8 cellular contexts compared by ENCODE assay signal in the genomic region with DNA sequence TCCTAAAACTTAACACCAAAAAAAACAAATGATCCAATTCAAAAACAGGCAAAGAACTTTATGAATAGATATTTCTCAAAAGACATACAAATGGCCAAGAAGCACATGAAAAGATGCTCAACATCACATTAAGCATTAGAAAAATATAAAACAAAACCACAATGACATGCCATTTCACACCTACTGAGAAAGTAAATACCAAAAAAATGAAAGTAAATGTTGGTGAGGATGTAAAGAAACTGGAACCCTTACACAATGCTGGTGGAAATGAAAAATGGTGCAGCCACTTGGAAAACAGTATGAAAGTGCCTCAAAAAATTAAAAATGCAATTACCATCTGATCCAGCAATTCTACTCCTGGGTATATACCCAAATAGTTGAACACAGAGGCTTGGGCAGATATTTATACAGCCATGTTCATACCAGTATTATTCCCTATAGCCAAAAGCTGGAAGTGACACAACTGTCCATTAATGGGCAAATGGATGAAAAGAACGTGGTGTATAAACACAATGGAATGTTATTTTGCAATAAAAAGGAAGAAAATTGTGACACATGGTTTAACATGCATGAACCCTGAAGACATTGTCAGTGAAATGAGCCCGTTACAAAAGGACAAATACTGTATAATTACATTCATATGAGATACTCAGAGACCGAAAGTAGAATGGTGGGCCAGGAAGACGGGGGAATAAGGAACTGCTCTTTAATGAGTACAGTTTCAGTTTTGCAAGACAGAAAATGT.
DNase-seq lines count a peak whose midpoint lies in the region; ATAC-seq and TF ChIP-seq lines count a peak whose summit lies in the region.
"Had no signal": no experiment of that assay in that cellular context is flagged by ENCODE, and none has a peak within 500 bp of the region (broad histone marks: within the 10 kb centered on the region; RNA-seq: fewer than 3 reads in every experiment).

No MANE protein-coding gene starts in this region.

- peak overlapping the region; percentile 57 for H3K27ac Mint-ChIP-seq in MCF 10A (ENCODE audit: low read depth, unreplicated experiment)
- no peak overlapping the region for H3K27ac Mint-ChIP-seq in WTC11

- POLR2A ChIA-PET in MCF 10A (lab: Yijun Ruan, JAX) (interaction anchor here (1.1 to 1.8 kb wide), 5 partner anchors 11 to 108 kb away, joined by 3 to 5 read pairs (median 4); no protein-coding TSS in a partner anchor), WTC11 (lab: Charles Lee) (no interaction called here)

- H3K27ac ChIP-seq in upper lobe of left lung = peak overlapping the region in 3 of 4 donors; percentile 14 to 38 (median 17)

- H3K36me3 ChIP-seq in upper lobe of left lung = no peaks in the 10 kb centered on the region

- peak overlapping the region; percentile 38 for H3K4me3 Mint-ChIP-seq in MCF 10A (ENCODE audit: unreplicated experiment)
- no peak overlapping the region for H3K4me3 Mint-ChIP-seq in WTC11

- ATAC-seq in GM19397 (IDR thresholded peaks at IDR 0.05; ENCODE audit: unreplicated experiment) (peak; percentile 87), HG03139 (IDR thresholded peaks at IDR 0.05; ENCODE audit: unreplicated experiment) (peak; percentile 87), upper lobe of left lung (ENCODE audit: low FRiP score in 2 of 2) (peak in 1 of 2 donors; percentile 68), WTC11 (no peak)
- ATAC-seq: Panc1 had no signal

- H3K4me1 Mint-ChIP-seq in MCF 10A (ENCODE audit: insufficient read depth, unreplicated experiment) (peaks cover 21% of the 10 kb centered on the region), WTC11 (peaks cover 9% of the 10 kb centered on the region)

- TF ChIP-seq POLR2A in upper lobe of left lung (IDR thresholded peaks at IDR 0.05) = no peak

- WGBS in upper lobe of left lung, 2 donors = 77% methylated on average over 4 of the region's 4 CpGs

- TF ChIP-seq EP300 in upper lobe of left lung (IDR thresholded peaks at IDR 0.05) = no peak

- H3K27me3 Mint-ChIP-seq in MCF 10A (ENCODE audit: insufficient read depth, unreplicated experiment) = no peaks in the 10 kb centered on the region
- no peaks in the 10 kb centered on the region for H3K27me3 Mint-ChIP-seq in WTC11 (ENCODE audit: low read depth)

- no peak overlapping the region for H3K4me3 ChIP-seq in upper lobe of left lung

- intact Hi-C loops in MCF 10A (cut with micrococcal nuclease) = no loop called here

- no peaks in the 10 kb centered on the region for H3K27me3 ChIP-seq in upper lobe of left lung

- H3K9me3 ChIP-seq in upper lobe of left lung = no peaks in the 10 kb centered on the region

- H3K36me3 Mint-ChIP-seq in MCF 10A (ENCODE audit: insufficient read depth, unreplicated experiment) (peaks cover 6% of the 10 kb centered on the region), WTC11 (peaks cover 7% of the 10 kb centered on the region; the same call in 1 of the 2 replicates)

- H3K4me1 ChIP-seq in upper lobe of left lung = peaks cover 0 to 21% (median 10%) of the 10 kb centered on the region in 4 donors

- CTCF ChIA-PET in MCF 10A (lab: Yijun Ruan, JAX) = no interaction called here
- CTCF ChIA-PET in WTC11 (lab: Charles Lee) = no interaction called here

- TF ChIP-seq CTCF in MCF 10A (IDR thresholded peaks at IDR 0.05; ENCODE audit: unreplicated experiment) = no peak
- no peak for TF ChIP-seq CTCF in upper lobe of left lung (IDR thresholded peaks at IDR 0.05)
- TF ChIP-seq CTCF in WTC11 (IDR thresholded peaks at IDR 0.05) = no peak

- peak; percentile 80 for DNase-seq in MCF 10A (ENCODE audit: unreplicated experiment)
- DNase-seq in upper lobe of left lung = no peak
- no peak for DNase-seq in WTC11 (ENCODE audit: low spot score)
- no peak for DNase-seq in hypothalamus (lab: John Stamatoyannopoulos, UW)
- no peak for DNase-seq in NCI-H2227 (lab: John Stamatoyannopoulos, UW; ENCODE audit: unreplicated experiment)

- H3K9me3 Mint-ChIP-seq in MCF 10A (ENCODE audit: unreplicated experiment) (no peaks in the 10 kb centered on the region), WTC11 (no peaks in the 10 kb centered on the region)

- BruUV-seq in MCF 10A (replicated peaks; lab: Mats Ljungman, UMichigan) = no TSS peak

TF ChIP-seq in WTC11, 78 proteins besides CTCF, POLR2A, EP300 and RAD21:
- TF ChIP-seq NFATC4 (CRISPR knock-in tag; IDR thresholded peaks at IDR 0.05) = no peak
- no peak for TF ChIP-seq OVOL2 (CRISPR knock-in tag; IDR thresholded peaks at IDR 0.05; ENCODE audit: borderline replicate concordance)
- TF ChIP-seq, protein P1, sequence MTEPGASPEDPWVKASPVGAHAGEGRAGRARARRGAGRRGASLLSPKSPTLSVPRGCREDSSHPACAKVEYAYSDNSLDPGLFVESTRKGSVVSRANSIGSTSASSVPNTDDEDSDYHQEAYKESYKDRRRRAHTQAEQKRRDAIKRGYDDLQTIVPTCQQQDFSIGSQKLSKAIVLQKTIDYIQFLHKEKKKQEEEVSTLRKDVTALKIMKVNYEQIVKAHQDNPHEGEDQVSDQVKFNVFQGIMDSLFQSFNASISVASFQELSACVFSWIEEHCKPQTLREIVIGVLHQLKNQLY (CRISPR knock-in tag; IDR thresholded peaks at IDR 0.05) = no peak
- TF ChIP-seq, protein P2, sequence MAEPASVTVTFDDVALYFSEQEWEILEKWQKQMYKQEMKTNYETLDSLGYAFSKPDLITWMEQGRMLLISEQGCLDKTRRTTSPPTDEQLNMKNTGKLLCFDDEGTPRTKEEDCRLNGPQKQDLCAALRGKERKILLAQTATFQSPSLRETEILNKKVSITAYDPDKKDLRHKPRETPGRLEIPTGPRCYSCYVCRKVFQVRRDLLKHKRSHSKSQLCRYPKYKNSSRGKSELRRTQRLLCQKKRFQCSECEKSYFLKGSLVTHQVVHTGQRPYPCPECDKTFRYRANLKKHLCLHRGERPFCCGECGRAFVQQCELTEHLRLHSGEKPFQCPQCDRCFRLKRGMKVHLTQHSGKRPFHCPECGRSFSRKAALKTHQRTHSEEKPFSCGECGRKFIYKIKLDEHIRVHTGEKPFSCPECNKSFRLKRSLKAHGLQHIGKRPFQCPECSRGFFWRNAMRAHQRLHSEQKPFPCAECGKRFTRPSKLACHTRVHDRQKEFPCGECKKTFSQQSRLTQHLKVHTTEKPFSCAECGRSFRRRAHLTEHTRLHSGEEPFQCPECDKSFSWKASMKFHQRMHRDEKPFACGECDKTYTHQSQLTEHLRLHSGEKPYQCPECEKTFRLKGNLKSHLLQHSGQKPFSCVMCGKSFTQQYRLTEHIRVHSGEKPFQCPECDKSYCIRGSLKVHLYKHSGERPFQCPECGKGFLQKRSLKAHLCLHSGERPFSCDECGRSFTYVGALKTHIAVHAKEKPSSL (CRISPR knock-in tag; conservative IDR thresholded peaks at IDR 0.05) = no peak
- TF ChIP-seq, protein P3, sequence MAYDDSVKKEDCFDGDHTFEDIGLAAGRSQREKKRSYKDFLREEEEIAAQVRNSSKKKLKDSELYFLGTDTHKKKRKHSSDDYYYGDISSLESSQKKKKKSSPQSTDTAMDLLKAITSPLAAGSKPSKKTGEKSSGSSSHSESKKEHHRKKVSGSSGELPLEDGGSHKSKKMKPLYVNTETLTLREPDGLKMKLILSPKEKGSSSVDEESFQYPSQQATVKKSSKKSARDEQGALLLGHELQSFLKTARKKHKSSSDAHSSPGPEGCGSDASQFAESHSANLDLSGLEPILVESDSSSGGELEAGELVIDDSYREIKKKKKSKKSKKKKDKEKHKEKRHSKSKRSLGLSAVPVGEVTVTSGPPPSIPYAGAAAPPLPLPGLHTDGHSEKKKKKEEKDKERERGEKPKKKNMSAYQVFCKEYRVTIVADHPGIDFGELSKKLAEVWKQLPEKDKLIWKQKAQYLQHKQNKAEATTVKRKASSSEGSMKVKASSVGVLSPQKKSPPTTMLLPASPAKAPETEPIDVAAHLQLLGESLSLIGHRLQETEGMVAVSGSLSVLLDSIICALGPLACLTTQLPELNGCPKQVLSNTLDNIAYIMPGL (CRISPR knock-in tag; IDR thresholded peaks at IDR 0.05) = no peak
